8 cellular contexts compared by ENCODE assay signal in genomic region chr2:120737802-120738516, GRCh38. TPM values are rescaled to one million over a fixed set of nuclear protein-coding genes. Genes with fewer than 3 reads are reported as not detected.
DNase-seq lines count a peak whose midpoint lies in the region; ATAC-seq and TF ChIP-seq lines count a peak whose summit lies in the region.

No MANE protein-coding gene starts in this region.

- H3K36me3 ChIP-seq in prostate gland: no peaks in the 10 kb centered on the region

- 39% methylated on average over 14 of the region's 14 CpGs for whole genome bisulfite sequencing in prostate gland

- no peak for ATAC-seq in GM21723 (IDR thresholded peaks at IDR 0.05; ENCODE audit: unreplicated experiment)

- DNase-seq in DMS79 (lab: John Stamatoyannopoulos, UW) (peak; percentile 72), NCI-H748 (lab: John Stamatoyannopoulos, UW; ENCODE audit: unreplicated experiment) (peak; percentile 43), fibroblast of the aortic adventitia (ENCODE audit: low read depth) (no peak), prostate gland (ENCODE audit: low spot score) (peak; percentile 83), SKM-1 (lab: John Stamatoyannopoulos, UW; ENCODE audit: unreplicated experiment) (no peak), foreskin melanocyte (no peak), erythroblast (lab: John Stamatoyannopoulos, UW) (no peak)

- no peaks in the 10 kb centered on the region for H3K9me3 ChIP-seq in prostate gland

- TF ChIP-seq CTCF in fibroblast of the aortic adventitia (IDR thresholded peaks at IDR 0.05; ENCODE audit: insufficient read depth, low read length) (no peak), prostate gland (IDR thresholded peaks at IDR 0.05) (no peak)

- H3K4me3 ChIP-seq in fibroblast of the aortic adventitia (ENCODE audit: low read depth, low read length) (peak overlapping the region; percentile 82), prostate gland (peak overlapping the region; percentile 37 to 48)

- TF ChIP-seq POLR2A in prostate gland (IDR thresholded peaks at IDR 0.05) (no peak), erythroblast (IDR thresholded peaks at IDR 0.05; ENCODE audit: low read length) (no peak)

- no peaks in the 10 kb centered on the region for H3K27me3 ChIP-seq in prostate gland (replicated peaks; ENCODE audit: insufficient read depth)

- intact Hi-C loops in prostate gland (cut with DNase I): loop anchor here (5.0 to 10.0 kb wide), 4 partner anchors 41 to 199 kb away; no protein-coding TSS in a partner anchor

- H3K27ac ChIP-seq in prostate gland: peak overlapping the region; percentile 77 to 78

- peaks cover 12% of the 10 kb centered on the region for H3K4me1 ChIP-seq in prostate gland (replicated peaks)

RNA-seq across cellular contexts. Expression of gene GLI2, which starts 2.3 kb away (rescaled TPM):
- total RNA-seq in fibroblast of the aortic adventitia (ENCODE audit: low replicate concordance) (1.9 and 5.3 TPM in 2 replicates), prostate gland (10 to 100 TPM in 1 of 2 donors, 1 to 10 TPM in 1; 3.8 to 16.4 TPM)

Comparison
In these comparisons a context has a peak if more than half of its experiments do, and no peak if none do; other contexts are left out.
1. DNase-seq: peak in DMS79 (single experiment), NCI-H748 (single experiment) and prostate gland (single experiment); none in fibroblast of the aortic adventitia (single experiment), SKM-1 (single experiment), foreskin melanocyte (single experiment) and erythroblast (0 of 2).